In the genomic region with DNA sequence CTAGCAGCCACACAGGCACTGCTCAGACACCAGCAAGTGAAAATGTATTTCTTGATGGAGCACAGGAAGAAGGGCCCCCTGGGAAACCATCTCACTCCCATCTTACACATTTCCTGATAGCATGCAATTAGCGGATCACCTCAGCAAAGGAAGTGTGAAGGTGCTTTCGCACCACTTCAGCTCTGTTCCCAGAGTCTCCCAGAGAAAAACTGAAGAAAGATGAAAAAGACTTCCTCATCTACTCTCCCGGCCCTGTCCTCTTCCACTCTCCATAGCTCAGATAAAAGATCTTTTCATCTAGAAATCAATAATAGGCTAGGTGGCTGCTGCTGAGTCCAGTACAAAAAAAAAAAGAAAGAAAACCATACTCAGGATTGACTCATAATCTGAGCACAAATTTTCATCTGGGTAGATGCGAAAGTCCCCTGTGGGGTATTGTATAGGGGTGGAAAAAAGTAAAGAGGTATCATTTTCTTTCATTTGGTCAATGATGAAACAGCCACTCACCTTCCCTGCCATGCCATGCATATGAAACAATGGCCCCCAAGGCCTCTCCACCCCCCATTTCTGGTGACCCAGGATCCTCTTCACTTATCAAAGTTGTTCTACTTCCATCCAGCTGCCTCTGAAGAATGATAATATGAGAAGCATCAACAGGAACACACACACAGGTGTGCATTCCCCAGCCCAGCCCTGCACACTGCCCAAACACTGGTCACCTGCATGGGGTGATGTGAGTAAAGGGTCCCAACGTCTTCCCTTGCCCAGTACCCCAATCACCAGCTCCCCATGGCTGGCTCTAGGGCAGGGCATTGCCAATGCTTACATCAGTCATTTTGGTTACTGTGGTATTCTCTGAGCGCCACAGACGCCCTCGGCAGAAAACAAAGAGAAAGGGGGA, we compare ENCODE assay signal across 12 cellular contexts. TPM values are rescaled to one million over a fixed set of nuclear protein-coding genes. Genes with fewer than 3 reads are reported as not detected.
DNase-seq lines count a peak whose midpoint lies in the region; ATAC-seq and TF ChIP-seq lines count a peak whose summit lies in the region.
"Had no signal": no experiment of that assay in that cellular context is flagged by ENCODE, and none has a peak within 500 bp of the region (broad histone marks: within the 10 kb centered on the region; RNA-seq: fewer than 3 reads in every experiment).

No MANE protein-coding gene starts in this region.

- H3K4me1 Mint-ChIP-seq in CD8-positive, alpha-beta T cell (ENCODE audit: low read depth) = peaks cover 13% of the 10 kb centered on the region

- H3K27me3 ChIP-seq in BLaER1 = no peaks in the 10 kb centered on the region
- no peaks in the 10 kb centered on the region for H3K27me3 ChIP-seq in CD8-positive, alpha-beta T cell (ENCODE audit: insufficient read depth, low read length)
- H3K27me3 ChIP-seq: esophagus muscularis mucosa had no signal

- no peak overlapping the region for H3K27ac Mint-ChIP-seq in CD8-positive, alpha-beta T cell

- no peaks in the 10 kb centered on the region for H3K9me3 Mint-ChIP-seq in CD8-positive, alpha-beta T cell

- peaks cover 67% of the 10 kb centered on the region for H3K36me3 Mint-ChIP-seq in CD8-positive, alpha-beta T cell

- POLR2A ChIA-PET in CD8-positive, alpha-beta T cell (lab: Charles Lee) = no interaction called here

- CTCF ChIA-PET in CD8-positive, alpha-beta T cell (lab: Charles Lee) = interaction anchor here (0.8 to 3.1 kb wide), 6 partner anchors 8 to 121 kb away, joined by 3 to 22 read pairs (median 6); no protein-coding TSS in a partner anchor

- H3K27me3 Mint-ChIP-seq in CD8-positive, alpha-beta T cell (ENCODE audit: low read depth) = no peaks in the 10 kb centered on the region

- no peaks in the 10 kb centered on the region for H4K20me1 ChIP-seq in BLaER1

- 0 out of 2 replicates have a peak overlapping the region, but pooled peaks have one; percentile 0 for H3K4me3 ChIP-seq in BLaER1
- no peak overlapping the region for H3K4me3 ChIP-seq in CD8-positive, alpha-beta T cell (ENCODE audit: low read depth, low read length)
- H3K4me3 ChIP-seq: esophagus muscularis mucosa had no signal

- peaks cover 94% of the 10 kb centered on the region for H3K4me1 ChIP-seq in BLaER1
- H3K4me1 ChIP-seq in CD8-positive, alpha-beta T cell (ENCODE audit: insufficient read depth, low read length) = peaks cover 9% of the 10 kb centered on the region

- TF ChIP-seq CTCF in CD8-positive, alpha-beta T cell (IDR thresholded peaks at IDR 0.05) = no peak

- H3K4me2 ChIP-seq in BLaER1 = peak overlapping the region; percentile 86

- H3K27ac ChIP-seq in BLaER1 = peak overlapping the region; percentile 66
- no peak overlapping the region for H3K27ac ChIP-seq in CD8-positive, alpha-beta T cell (ENCODE audit: low read depth, low read length)
- H3K27ac ChIP-seq: esophagus muscularis mucosa had no signal

- H3K36me3 ChIP-seq in BLaER1 = peaks cover 9% of the 10 kb centered on the region; the same call in 1 of the 2 replicates
- no peaks in the 10 kb centered on the region for H3K36me3 ChIP-seq in CD8-positive, alpha-beta T cell (ENCODE audit: insufficient read depth, low read length)

- H3K9me3 ChIP-seq in BLaER1 = no peaks in the 10 kb centered on the region
- H3K9me3 ChIP-seq in CD8-positive, alpha-beta T cell (ENCODE audit: low read length) = no peaks in the 10 kb centered on the region
- H3K9me3 ChIP-seq: esophagus muscularis mucosa had no signal

- H3K4me3 Mint-ChIP-seq in CD8-positive, alpha-beta T cell = no peak overlapping the region

- H3K9ac ChIP-seq in BLaER1 = peak overlapping the region; percentile 22; the same call in 1 of the 2 replicates

- intact Hi-C loops in CD8-positive, alpha-beta T cell (cut with DNase I, micrococcal nuclease) = no loop called here

- ATAC-seq in GM18868 (IDR thresholded peaks at IDR 0.05; ENCODE audit: unreplicated experiment) = peak; percentile 76
- ATAC-seq in HG02642 (IDR thresholded peaks at IDR 0.05; ENCODE audit: poor library complexity, unreplicated experiment) = peak; percentile 77
- peak; percentile 69 for ATAC-seq in HG03571 (IDR thresholded peaks at IDR 0.05; ENCODE audit: unreplicated experiment)
- ATAC-seq in CD8-positive, alpha-beta T cell = no peak

- DNase-seq in GF-D8 (lab: John Stamatoyannopoulos, UW) = no peak
- no peak for DNase-seq in NCI-H82 treated with DMSO at 0.1 percent for 48 hours (lab: John Stamatoyannopoulos, UW; ENCODE audit: unreplicated experiment)
- DNase-seq in CD8-positive, alpha-beta T cell = no peak
- no peak for DNase-seq in NCI-H1105 (lab: John Stamatoyannopoulos, UW)
- DNase-seq: anterior cingulate cortex, NCI-H1694 treated with DMSO at 0.1 percent for 48 hours, small intestine had no signal

RNA-seq across cellular contexts. Expression of a gene that starts 48.8 kb away (rescaled TPM):
- not detected for total RNA-seq in CD8-positive, alpha-beta T cell
